25 cellular contexts compared by ENCODE assay signal in the genomic region with DNA sequence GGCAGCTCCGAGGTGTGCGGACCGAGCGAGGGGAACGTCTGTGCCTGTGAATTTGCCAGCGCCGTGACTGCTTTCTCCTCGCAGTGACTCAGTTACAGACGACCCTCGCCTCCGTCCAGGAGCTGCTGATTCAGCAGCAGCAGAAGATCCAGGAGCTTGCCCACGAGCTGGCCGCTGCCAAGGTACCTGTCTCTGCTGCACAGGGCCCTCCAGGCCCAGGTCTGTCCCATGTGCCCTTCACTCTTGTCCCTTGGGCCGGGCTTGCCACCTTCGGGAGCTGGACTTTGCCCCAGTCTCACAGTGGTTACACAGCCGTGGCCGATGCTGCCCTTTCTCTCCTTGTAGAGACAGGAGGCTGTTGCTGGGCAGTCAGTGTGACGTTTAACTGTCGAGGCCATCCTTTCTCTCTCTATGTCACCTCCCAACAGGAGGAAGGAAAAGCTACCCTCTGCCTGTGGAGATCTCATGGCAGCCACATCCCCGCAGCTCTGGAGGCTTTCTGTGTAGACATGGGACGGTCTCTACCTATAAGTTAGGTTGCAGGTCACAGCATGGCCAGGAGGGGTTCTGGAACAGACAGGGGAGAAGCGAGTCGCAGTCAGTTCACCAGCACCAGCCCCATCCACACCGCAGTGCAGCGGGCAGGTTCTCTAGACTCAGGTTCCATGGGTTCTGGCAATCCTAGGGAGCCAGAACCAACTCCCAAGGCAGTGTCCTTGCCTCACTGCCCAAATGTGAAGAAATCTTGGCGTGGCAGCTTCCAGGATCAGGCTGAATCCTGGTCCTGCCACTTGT.
A peak's percentile ranks its signal among the peaks of the same experiment; 100 is the strongest.
DNase-seq lines count a peak whose midpoint lies in the region; ATAC-seq and TF ChIP-seq lines count a peak whose summit lies in the region.
"Had no signal": no experiment of that assay in that cellular context is flagged by ENCODE, and none has a peak within 500 bp of the region (broad histone marks: within the 10 kb centered on the region; RNA-seq: fewer than 3 reads in every experiment).

No MANE protein-coding gene starts in this region.

- WGBS in sigmoid colon, 2 donors, result 91 to 96% methylated on average over 26 of the region's 26 CpGs

- intact Hi-C loops in left ventricle myocardium superior (cut with micrococcal nuclease), result no loop called here
- intact Hi-C loops in left ventricle myocardium inferior (cut with micrococcal nuclease), result no loop called here
- intact Hi-C loops in sigmoid colon (cut with DNase I), result loop anchor here (10.0 kb wide), 1 partner anchor 230 kb away; no protein-coding TSS in a partner anchor

- no peak for TF ChIP-seq EP300 in sigmoid colon (IDR thresholded peaks at IDR 0.05)

- ATAC-seq in left ventricle myocardium superior (no peak), left lobe of liver (peak; percentile 45), GM19023 (IDR thresholded peaks at IDR 0.05; ENCODE audit: unreplicated experiment) (no peak)
- ATAC-seq: activated CD4-positive, alpha-beta T cell treated with anti-CD3 and anti-CD28 coated beads for 36 hours; activated CD8-positive, alpha-beta T cell treated with anti-CD3 and anti-CD28 coated beads, Interleukin-2, amount 10 ng/mL, durations not matched to agents 7 days and 5 days; naive thymus-derived CD8-positive, alpha-beta T cell; T-helper 17 cell had no signal

- H3K27me3 ChIP-seq in left ventricle myocardium inferior (ENCODE audit: low read depth), result no peaks in the 10 kb centered on the region
- no peaks in the 10 kb centered on the region for H3K27me3 ChIP-seq in sigmoid colon
- no peaks in the 10 kb centered on the region for H3K27me3 ChIP-seq in SJCRH30
- H3K27me3 ChIP-seq: ascending aorta, cardiac muscle cell, testis had no signal

- H3K4me1 ChIP-seq in left ventricle myocardium inferior, result peaks cover 13% of the 10 kb centered on the region
- H3K4me1 ChIP-seq in sigmoid colon, result peaks cover 0 to 14% (median 13%) of the 10 kb centered on the region in 4 donors
- H3K4me1 ChIP-seq in SJCRH30, result no peaks in the 10 kb centered on the region
- H3K4me1 ChIP-seq: testis had no signal

- TF ChIP-seq POLR2A in sigmoid colon (IDR thresholded peaks at IDR 0.05), result no peak

- TF ChIP-seq CTCF in left ventricle myocardium inferior (IDR thresholded peaks at IDR 0.05; ENCODE audit: borderline replicate concordance) (no peak), sigmoid colon (IDR thresholded peaks at IDR 0.05) (no peak)

- H3K27ac ChIP-seq in left ventricle myocardium inferior (replicated peaks) (no peak overlapping the region), sigmoid colon (no peak overlapping the region), SJCRH30 (no peak overlapping the region)
- H3K27ac ChIP-seq: ascending aorta, cardiac muscle cell, coronary artery, testis had no signal

- H3K9me3 ChIP-seq in left ventricle myocardium inferior (replicated peaks) (no peaks in the 10 kb centered on the region), sigmoid colon (no peaks in the 10 kb centered on the region), SJCRH30 (replicated peaks) (no peaks in the 10 kb centered on the region)
- H3K9me3 ChIP-seq: ascending aorta, testis had no signal

- no peak overlapping the region for H3K4me3 ChIP-seq in left ventricle myocardium inferior
- H3K4me3 ChIP-seq in sigmoid colon, result no peak overlapping the region
- no peak overlapping the region for H3K4me3 ChIP-seq in SJCRH30
- H3K4me3 ChIP-seq: ascending aorta, cardiac muscle cell, coronary artery, lung, testis had no signal

- H3K36me3 ChIP-seq in left ventricle myocardium inferior, result peaks cover 39% of the 10 kb centered on the region
- H3K36me3 ChIP-seq in sigmoid colon, result peaks cover 0 to 17% (median 4%) of the 10 kb centered on the region in 4 donors
- no peaks in the 10 kb centered on the region for H3K36me3 ChIP-seq in SJCRH30

- DNase-seq in left ventricle myocardium superior, result peak; percentile 24
- no peak for DNase-seq in left ventricle myocardium inferior
- DNase-seq in left lobe of liver (ENCODE audit: low spot score), result no peak
- DNase-seq in sigmoid colon, result peak; percentile 63
- DNase-seq in SJCRH30, result no peak
- DNase-seq in mucosa of gallbladder (ENCODE audit: low spot score), result no peak
- DNase-seq: activated CD4-positive, alpha-beta T cell treated with anti-CD3 and anti-CD28 coated beads for 36 hours; activated CD8-positive, alpha-beta T cell treated with anti-CD3 and anti-CD28 coated beads, Interleukin-2, amount 10 ng/mL, durations not matched to agents 7 days and 5 days; DMS 273 treated with DMSO at 0.1 percent for 48 hours; effector memory CD4-positive, alpha-beta T cell; MV-4-11; naive thymus-derived CD8-positive, alpha-beta T cell; NCI-H1436; NCI-H2081; NCI-H526 treated with DMSO at 0.1 percent for 48 hours; NK-92 treated with Interleukin-12 subunit alpha and Interleukin-12 subunit beta, amount 100 ng/mL, for 24 hours; occipital lobe; stimulated activated naive CD4-positive, alpha-beta T cell treated with Interleukin-2 at 50 U/mL for 16 hours; testis had no signal

Comparison
In these comparisons a context has a peak if more than half of its experiments do, and no peak if none do; other contexts are left out.
1. DNase-seq: peak in left ventricle myocardium superior (single experiment) and sigmoid colon (single experiment); none in left ventricle myocardium inferior (single experiment), left lobe of liver (single experiment), SJCRH30 (0 of 2) and mucosa of gallbladder (single experiment).